12 cellular contexts compared by ENCODE assay signal in genomic region chr3:13550257-13550693, GRCh38. TPM values are rescaled to one million over a fixed set of nuclear protein-coding genes. Genes with fewer than 3 reads are reported as not detected.
DNase-seq lines count a peak whose midpoint lies in the region; ATAC-seq and TF ChIP-seq lines count a peak whose summit lies in the region.
"Had no signal": no experiment of that assay in that cellular context is flagged by ENCODE, and none has a peak within 500 bp of the region (broad histone marks: within the 10 kb centered on the region; RNA-seq: fewer than 3 reads in every experiment).

No MANE protein-coding gene starts in this region.

- intact Hi-C loops in sigmoid colon (cut with DNase I) = no loop called here

- H3K4me3 ChIP-seq in AG10803 (ENCODE audit: low read length) = peak overlapping the region; percentile 64
- H3K4me3 ChIP-seq in NT2/D1 (ENCODE audit: insufficient read length, low read depth) = no peak overlapping the region
- H3K4me3 ChIP-seq in fibroblast of pulmonary artery (replicated peaks; ENCODE audit: low read depth, low read length) = peak overlapping the region; percentile 36
- peak overlapping the region in 3 of 4 donors; percentile 39 to 50 (median 45) for H3K4me3 ChIP-seq in sigmoid colon

- H3K9me3 ChIP-seq in NT2/D1 (ENCODE audit: insufficient read depth, low read length) (no peaks in the 10 kb centered on the region), sigmoid colon (no peaks in the 10 kb centered on the region)

- H3K36me3 ChIP-seq in NT2/D1 (ENCODE audit: insufficient read depth, insufficient read length, low read length) = peaks cover 7% of the 10 kb centered on the region
- no peaks in the 10 kb centered on the region for H3K36me3 ChIP-seq in sigmoid colon

- no peak for ATAC-seq in HG03439 (IDR thresholded peaks at IDR 0.05; ENCODE audit: unreplicated experiment)
- ATAC-seq: left colon had no signal

- H3K4me1 ChIP-seq in NT2/D1 (ENCODE audit: insufficient read depth, insufficient read length) (peaks cover 38% of the 10 kb centered on the region), sigmoid colon (peaks cover 0 to 10% (median 6%) of the 10 kb centered on the region in 4 donors)

- no peak for TF ChIP-seq EP300 in sigmoid colon (IDR thresholded peaks at IDR 0.05)

- H3K27ac ChIP-seq in sigmoid colon = peak overlapping the region; percentile 27 to 65 (median 49)
- H3K27ac ChIP-seq: C4-2B had no signal

- peaks cover 10% of the 10 kb centered on the region for H3K27me3 ChIP-seq in NT2/D1 (ENCODE audit: insufficient read depth, insufficient read length)
- peaks cover 9 to 53% (median 26%) of the 10 kb centered on the region in 3 donors for H3K27me3 ChIP-seq in sigmoid colon

- no peak for DNase-seq in AG10803 (ENCODE audit: low read depth)
- no peak for DNase-seq in NT2/D1 (ENCODE audit: low read depth, low spot score)
- DNase-seq in fibroblast of pulmonary artery (ENCODE audit: low read depth) = no peak
- no peak for DNase-seq in sigmoid colon
- no peak for DNase-seq in cerebellar cortex (ENCODE audit: low spot score)
- no peak for DNase-seq in GOT3 (lab: John Stamatoyannopoulos, UW)
- no peak for DNase-seq in SW480 (ENCODE audit: low spot score)
- DNase-seq: activated T-cell treated with anti-CD3 and anti-CD28 coated beads, Interleukin-2, amount 50 U/mL, for 24 hours; left colon; stimulated activated CD4-positive, alpha-beta T cell treated with anti-CD3 and anti-CD28 coated beads, Interleukin-15, amount 100 ng/mL, for 24 hours had no signal

- TF ChIP-seq CTCF in AG10803 (conservative IDR thresholded peaks at IDR 0.05; ENCODE audit: low read length) (no peak), fibroblast of pulmonary artery (IDR thresholded peaks at IDR 0.05; ENCODE audit: low read length, missing control alignments) (no peak), sigmoid colon (IDR thresholded peaks at IDR 0.05) (no peak)

- whole genome bisulfite sequencing in sigmoid colon, 2 donors = 65% methylated on average over 4 of the region's 4 CpGs

- no peak for TF ChIP-seq POLR2A in sigmoid colon (IDR thresholded peaks at IDR 0.05)

- peak overlapping the region; percentile 2 for H3K9ac ChIP-seq in NT2/D1 (ENCODE audit: insufficient read length, low read depth)

RNA-seq across cellular contexts. Expression of gene FBLN2, which starts 1.4 kb away (rescaled TPM):
- total RNA-seq in sigmoid colon = 100 to 1,000 TPM in 1 of 4 donors, 10 to 100 TPM in 3; 18.7 to 134 (median 56.5) TPM
- polyA plus RNA-seq in sigmoid colon = 10 to 100 TPM in 1 of 3 donors, 1 to 10 TPM in 2; 1.2 to 14.8 (median 4.2) TPM
